Comparison of ENCODE assay signal across 39 cellular contexts in genomic region chr4:37546586-37546985, GRCh38.
"Had no signal": no experiment of that assay in that cellular context is flagged by ENCODE, and none has a peak within 500 bp of the region (broad histone marks: within the 10 kb centered on the region; RNA-seq: fewer than 3 reads in every experiment).

No MANE protein-coding gene starts in this region.

- DNase-seq: activated effector memory CD4-positive, alpha-beta T cell treated with anti-CD3 and anti-CD28 coated beads, Interleukin-2, amount 50 U/mL, for 16 hours; activated effector memory CD4-positive, alpha-beta T cell treated with Interleukin-2 at 50 U/mL for 16 hours; activated gamma-delta T cell; activated gamma-delta T cell treated with Interleukin-2 at 50 U/mL for 16 hours; activated naive CD4-positive, alpha-beta T cell; activated naive CD4-positive, alpha-beta T cell treated with anti-CD3 and anti-CD28 coated beads for 36 hours; activated naive CD4-positive, alpha-beta T cell treated with anti-CD3 and anti-CD28 coated beads, Interleukin-2, amount 10 ng/mL, durations not matched to agents 7 days and 5 days; activated naive CD4-positive, alpha-beta T cell treated with anti-CD3 and anti-CD28 coated beads, Interleukin-2, amount 50 U/mL, for 16 hours; activated naive CD4-positive, alpha-beta T cell treated with Interleukin-2 at 50 U/mL for 16 hours; activated naive CD8-positive, alpha-beta T cell treated with anti-CD3 and anti-CD28 coated beads for 36 hours; activated naive CD8-positive, alpha-beta T cell treated with anti-CD3 and anti-CD28 coated beads, Interleukin-2, amount 10 ng/mL, durations not matched to agents 7 days and 5 days; activated naive CD8-positive, alpha-beta T cell treated with anti-CD3 and anti-CD28 coated beads, Interleukin-2, amount 50 U/mL, for 24 hours; activated T-cell treated with anti-CD3 and anti-CD28 coated beads for 4 hours; activated T-cell treated with anti-CD3 and anti-CD28 coated beads, Interleukin-2, amount 50 U/mL, for 1 hour; activated T-cell treated with anti-CD3 and anti-CD28 coated beads, Interleukin-2, amount 50 U/mL, for 24 hours; activated T-cell treated with anti-CD3 and anti-CD28 coated beads, Interleukin-2, amount 50 U/mL, for 4 hours; activated T-cell treated with anti-CD3 and anti-CD28 coated beads, Interleukin-2, amount 50 U/mL, for 48 hours; activated T-cell treated with anti-CD3 and anti-CD28 coated beads, Interleukin-2, amount 50 U/mL, for 72 hours; adrenal gland; amniotic stem cell; amygdala; anterior cingulate cortex; aorta; body of pancreas; brain microvascular endothelial cell; caudate nucleus; central memory CD4-positive, alpha-beta T cell; cerebellar nuclear complex had no signal

- H3K27ac Mint-ChIP-seq: activated naive CD4-positive, alpha-beta T cell treated with anti-CD3 and anti-CD28 coated beads for 36 hours; activated naive CD4-positive, alpha-beta T cell treated with anti-CD3 and anti-CD28 coated beads, Interleukin-2, amount 10 ng/mL, durations not matched to agents 7 days and 5 days; activated naive CD4-positive, alpha-beta T cell treated with anti-CD3 and anti-CD28 coated beads, Interleukin-2, amount 50 U/mL, for 24 hours; activated naive CD4-positive, alpha-beta T cell treated with anti-CD3 and anti-CD28 coated beads, Interleukin-2, amount 50 U/mL, for 72 hours; activated naive CD8-positive, alpha-beta T cell; activated naive CD8-positive, alpha-beta T cell treated with anti-CD3 and anti-CD28 coated beads for 36 hours; activated naive CD8-positive, alpha-beta T cell treated with anti-CD3 and anti-CD28 coated beads, Interleukin-2, amount 10 ng/mL, durations not matched to agents 7 days and 5 days; activated naive CD8-positive, alpha-beta T cell treated with anti-CD3 and anti-CD28 coated beads, Interleukin-2, amount 50 U/mL, for 24 hours; activated T-cell treated with anti-CD3 and anti-CD28 coated beads, Interleukin-2, amount 50 U/mL, for 24 hours; activated T-cell treated with anti-CD3 and anti-CD28 coated beads, Interleukin-2, amount 50 U/mL, for 72 hours; activated T-helper 1 cell treated with anti-CD3 and anti-CD28 coated beads, Interleukin-12 subunit alpha, Interleukin-12 subunit beta, Interleukin-2, Interleukin-4 antibody, amounts not matched to agents 30 ng/mL and 10 ng/mL and 1 ng/mL, durations not matched to agents 14 hours and 24 hours and 36 hours; activated T-helper 17 cell treated with anti-CD3 and anti-CD28 coated beads, Interleukin-2, amount 50 U/mL, for 72 hours; activated T-helper 2 cell treated with anti-CD3 and anti-CD28 coated beads, Interferon-gamma antibody, Interleukin-2, Interleukin-4, amounts not matched to agents 10 μg/mL and 5 μg/mL and 100 μg/mL, durations not matched to agents 14 hours and 24 hours and 36 hours; brain had no signal

- H3K9me3 ChIP-seq: adrenal gland, ascending aorta, body of pancreas had no signal

- ATAC-seq: activated naive CD4-positive, alpha-beta T cell treated with anti-CD3 and anti-CD28 coated beads, Interleukin-2, amount 50 U/mL, for 72 hours; activated naive CD8-positive, alpha-beta T cell treated with anti-CD3 and anti-CD28 coated beads, Interleukin-2, amount 50 U/mL, for 24 hours; activated T-cell treated with anti-CD3 and anti-CD28 coated beads, Interleukin-2, amount 50 U/mL, for 4 hours; activated T-cell treated with anti-CD3 and anti-CD28 coated beads, Interleukin-2, amount 50 U/mL, for 72 hours; activated T-helper 17 cell treated with anti-CD3 and anti-CD28 coated beads, Interleukin-2, amount 50 U/mL, for 72 hours; body of pancreas had no signal

- H3K27me3 ChIP-seq: adrenal gland, ascending aorta, body of pancreas, brain microvascular endothelial cell, breast epithelium, cardiac muscle cell had no signal

- H3K27ac ChIP-seq: adrenal gland, ascending aorta, body of pancreas, brain microvascular endothelial cell, breast epithelium, cardiac muscle cell had no signal

- H3K4me1 Mint-ChIP-seq: activated naive CD4-positive, alpha-beta T cell treated with anti-CD3 and anti-CD28 coated beads, Interleukin-2, amount 10 ng/mL, durations not matched to agents 7 days and 5 days; activated naive CD4-positive, alpha-beta T cell treated with anti-CD3 and anti-CD28 coated beads, Interleukin-2, amount 50 U/mL, for 24 hours; activated naive CD8-positive, alpha-beta T cell treated with anti-CD3 and anti-CD28 coated beads for 36 hours; activated naive CD8-positive, alpha-beta T cell treated with anti-CD3 and anti-CD28 coated beads, Interleukin-2, amount 10 ng/mL, durations not matched to agents 7 days and 5 days; activated naive CD8-positive, alpha-beta T cell treated with anti-CD3 and anti-CD28 coated beads, Interleukin-2, amount 50 U/mL, for 24 hours; activated T-helper 17 cell treated with anti-CD3 and anti-CD28 coated beads, Interleukin-2, amount 50 U/mL, for 72 hours; central memory CD8-positive, alpha-beta T cell had no signal

- H3K4me3 ChIP-seq: adrenal gland, ascending aorta, body of pancreas, breast epithelium, cardiac muscle cell had no signal

- H3K4me3 Mint-ChIP-seq: activated naive CD4-positive, alpha-beta T cell treated with anti-CD3 and anti-CD28 coated beads for 36 hours; activated naive CD4-positive, alpha-beta T cell treated with anti-CD3 and anti-CD28 coated beads, Interleukin-2, amount 10 ng/mL, durations not matched to agents 7 days and 5 days; activated naive CD4-positive, alpha-beta T cell treated with anti-CD3 and anti-CD28 coated beads, Interleukin-2, amount 50 U/mL, for 24 hours; activated naive CD8-positive, alpha-beta T cell; activated naive CD8-positive, alpha-beta T cell treated with anti-CD3 and anti-CD28 coated beads for 36 hours; activated naive CD8-positive, alpha-beta T cell treated with anti-CD3 and anti-CD28 coated beads, Interleukin-2, amount 10 ng/mL, durations not matched to agents 7 days and 5 days; activated naive CD8-positive, alpha-beta T cell treated with anti-CD3 and anti-CD28 coated beads, Interleukin-2, amount 50 U/mL, for 24 hours; activated T-cell treated with anti-CD3 and anti-CD28 coated beads, Interleukin-2, amount 50 U/mL, for 24 hours; activated T-cell treated with anti-CD3 and anti-CD28 coated beads, Interleukin-2, amount 50 U/mL, for 4 hours; activated T-cell treated with anti-CD3 and anti-CD28 coated beads, Interleukin-2, amount 50 U/mL, for 72 hours; activated T-helper 1 cell treated with anti-CD3 and anti-CD28 coated beads, Interleukin-12 subunit alpha, Interleukin-12 subunit beta, Interleukin-2, Interleukin-4 antibody, amounts not matched to agents 30 ng/mL and 10 ng/mL and 1 ng/mL, durations not matched to agents 14 hours and 24 hours and 36 hours; activated T-helper 17 cell treated with anti-CD3 and anti-CD28 coated beads, Interleukin-2, amount 50 U/mL, for 72 hours; brain; central memory CD8-positive, alpha-beta T cell had no signal

- H3K9me3 Mint-ChIP-seq: activated naive CD4-positive, alpha-beta T cell treated with anti-CD3 and anti-CD28 coated beads, Interleukin-2, amount 10 ng/mL, durations not matched to agents 7 days and 5 days had no signal

- H3K4me1 ChIP-seq: adrenal gland, ascending aorta, breast epithelium had no signal

- H3K36me3 Mint-ChIP-seq: activated naive CD4-positive, alpha-beta T cell treated with anti-CD3 and anti-CD28 coated beads, Interleukin-2, amount 10 ng/mL, durations not matched to agents 7 days and 5 days; activated naive CD8-positive, alpha-beta T cell treated with anti-CD3 and anti-CD28 coated beads, Interleukin-2, amount 10 ng/mL, durations not matched to agents 7 days and 5 days had no signal

- H3K27me3 Mint-ChIP-seq: activated naive CD4-positive, alpha-beta T cell treated with anti-CD3 and anti-CD28 coated beads, Interleukin-2, amount 50 U/mL, for 24 hours; activated naive CD8-positive, alpha-beta T cell; activated naive CD8-positive, alpha-beta T cell treated with anti-CD3 and anti-CD28 coated beads for 36 hours; activated T-helper 17 cell treated with anti-CD3 and anti-CD28 coated beads, Interleukin-2, amount 50 U/mL, for 72 hours; brain had no signal

- H3K36me3 ChIP-seq: adrenal gland, ascending aorta, brain microvascular endothelial cell, breast epithelium, cardiac muscle cell had no signal
